In genomic region chr10:9762966-9763656, GRCh38 we compare ENCODE assay signal across 18 cellular contexts.
DNase-seq lines count a peak whose midpoint lies in the region; ATAC-seq and TF ChIP-seq lines count a peak whose summit lies in the region.
"Had no signal": no experiment of that assay in that cellular context is flagged by ENCODE, and none has a peak within 500 bp of the region (broad histone marks: within the 10 kb centered on the region; RNA-seq: fewer than 3 reads in every experiment).

No MANE protein-coding gene starts in this region.

- H3K4me3 Mint-ChIP-seq in stimulated activated naive B cell treated with anti-CD40 and anti-IgM and Interleukin-4, amounts not matched to agents 10 μg/mL and 1 μg/mL and 100 μg/mL, for 72 hours: no peak overlapping the region
- H3K4me3 Mint-ChIP-seq: IgD-negative memory B cell had no signal

- TF ChIP-seq POLR2A in lower leg skin (IDR thresholded peaks at IDR 0.05): no peak

- H3K27me3 Mint-ChIP-seq in stimulated activated naive B cell treated with anti-CD40 and anti-IgM and Interleukin-4, amounts not matched to agents 10 μg/mL and 1 μg/mL and 100 μg/mL, for 72 hours: no peaks in the 10 kb centered on the region
- H3K27me3 Mint-ChIP-seq: IgD-negative memory B cell had no signal

- no peak for ATAC-seq in stimulated activated naive B cell treated with anti-CD40 and anti-IgM and Interleukin-4, amounts not matched to agents 10 μg/mL and 1 μg/mL and 100 μg/mL, for 72 hours (replicated peaks)
- ATAC-seq in HG02938 (IDR thresholded peaks at IDR 0.05; ENCODE audit: unreplicated experiment): no peak
- ATAC-seq: mucosa of descending colon had no signal

- no peak for TF ChIP-seq CTCF in AG09309 (IDR thresholded peaks at IDR 0.05; ENCODE audit: control insufficient read depth, insufficient read depth, low read depth, low read length, missing control alignments)
- no peak for TF ChIP-seq CTCF in lower leg skin (IDR thresholded peaks at IDR 0.05)

- intact Hi-C loops in lower leg skin (cut with DNase I; ENCODE audit: low total_unique reads): no loop called here

- peaks cover 5 to 8% of the 10 kb centered on the region in 2 donors for H3K9me3 Mint-ChIP-seq in stimulated activated naive B cell treated with anti-CD40 and anti-IgM and Interleukin-4, amounts not matched to agents 10 μg/mL and 1 μg/mL and 100 μg/mL, for 72 hours

- no peaks in the 10 kb centered on the region for H3K4me1 Mint-ChIP-seq in stimulated activated naive B cell treated with anti-CD40 and anti-IgM and Interleukin-4, amounts not matched to agents 10 μg/mL and 1 μg/mL and 100 μg/mL, for 72 hours
- H3K4me1 Mint-ChIP-seq: IgD-negative memory B cell had no signal

- 49 to 52% methylated on average over 7 of the region's 7 CpGs for WGBS in lower leg skin, 2 donors

- no peaks in the 10 kb centered on the region for H3K36me3 Mint-ChIP-seq in stimulated activated naive B cell treated with anti-CD40 and anti-IgM and Interleukin-4, amounts not matched to agents 10 μg/mL and 1 μg/mL and 100 μg/mL, for 72 hours
- H3K36me3 Mint-ChIP-seq: IgD-negative memory B cell had no signal

- DNase-seq in AG09309 (ENCODE audit: low read depth) (peak; percentile 32), HS-27A (ENCODE audit: low read depth) (peak; percentile 12), amniotic epithelial cell (ENCODE audit: low read depth) (peak; percentile 90), iris pigment epithelial cell (ENCODE audit: low read depth) (peak; percentile 84), HPDE6-E6E7 (ENCODE audit: extremely low spot score) (no peak), lower leg skin (ENCODE audit: low spot score in 2 of 2) (no peak)
- no peak for DNase-seq in stimulated activated naive B cell treated with anti-CD40 and anti-IgM and Interleukin-4, amounts not matched to agents 10 μg/mL and 1 μg/mL and 100 μg/mL, for 72 hours
- DNase-seq: activated CD4-positive, alpha-beta T cell treated with anti-CD3 and anti-CD28 coated beads, Interleukin-2, amount 50 U/mL, for 1 hour; activated T-cell treated with anti-CD3 and anti-CD28 coated beads, Interleukin-2, amount 50 U/mL, for 48 hours; DMS153; mucosa of descending colon; NCI-H526; stimulated activated CD4-positive, alpha-beta T cell treated with anti-CD3 and anti-CD28 coated beads, Interleukin-1b, Interleukin-23, amount 100 ng/mL, for 48 hours; tibial artery had no signal

- H3K27ac Mint-ChIP-seq in stimulated activated naive B cell treated with anti-CD40 and anti-IgM and Interleukin-4, amounts not matched to agents 10 μg/mL and 1 μg/mL and 100 μg/mL, for 72 hours: no peak overlapping the region
- H3K27ac Mint-ChIP-seq: IgD-negative memory B cell, progenitor cell of endocrine pancreas had no signal

- H3K4me3 ChIP-seq in AG09309 (ENCODE audit: control insufficient read depth, low read depth, low read length): no peak overlapping the region
- no peak overlapping the region for H3K4me3 ChIP-seq in lower leg skin (ENCODE audit: low read depth, poor library complexity, severe bottlenecking)
- H3K4me3 ChIP-seq: BLaER1, mucosa of descending colon, tibial artery had no signal

Comparison
In these comparisons a context has a peak if more than half of its experiments do, and no peak if none do; other contexts are left out.
1. DNase-seq: peak in AG09309 (single experiment), HS-27A (single experiment), amniotic epithelial cell (single experiment) and iris pigment epithelial cell (single experiment); none in HPDE6-E6E7 (single experiment), stimulated activated naive B cell treated with anti-CD40 and anti-IgM and Interleukin-4, amounts not matched to agents 10 μg/mL and 1 μg/mL and 100 μg/mL, for 72 hours (single experiment) and lower leg skin (0 of 2).